Comparison of ENCODE assay signal across 9 cellular contexts in the genomic region with DNA sequence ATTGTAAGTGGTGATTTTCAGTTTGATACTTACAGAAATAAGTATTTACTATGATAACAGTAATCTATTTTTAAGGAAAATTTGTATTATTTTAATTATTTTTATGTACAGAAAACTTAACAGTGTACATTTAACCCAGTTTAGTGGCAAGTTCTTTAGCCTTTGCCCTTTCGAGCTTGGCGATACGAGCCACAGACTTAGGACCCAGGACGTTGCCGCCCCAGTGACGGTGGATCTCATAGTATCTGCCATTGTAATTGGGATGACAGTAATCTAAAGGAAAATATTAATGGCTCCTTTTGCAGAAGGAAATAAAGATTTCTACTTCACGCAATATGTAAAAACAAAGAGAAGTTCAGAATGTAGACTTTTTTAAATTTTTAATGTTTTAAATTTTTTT.
"Had no signal": no experiment of that assay in that cellular context is flagged by ENCODE, and none has a peak within 500 bp of the region (broad histone marks: within the 10 kb centered on the region; RNA-seq: fewer than 3 reads in every experiment).

No MANE protein-coding gene starts in this region.

- DNase-seq: H9, HCEC 1CT, IMR-90, KG1 had no signal

- H3K9me3 Mint-ChIP-seq: GM23338, H9 had no signal

- H3K27ac ChIP-seq: HL-60 had no signal

- H3K4me3 ChIP-seq: GM23338, K562 had no signal

- FAIRE-seq: H1, H54, K562 had no signal

- H3K27ac Mint-ChIP-seq: GM23338, H9 had no signal

- H3K4me3 Mint-ChIP-seq: GM23338, H9 had no signal

- H2AFZ ChIP-seq: GM23338 had no signal

- ATAC-seq: GM23338, K562 had no signal

- H3K4me2 ChIP-seq: GM23338 had no signal
